In the genomic region with DNA sequence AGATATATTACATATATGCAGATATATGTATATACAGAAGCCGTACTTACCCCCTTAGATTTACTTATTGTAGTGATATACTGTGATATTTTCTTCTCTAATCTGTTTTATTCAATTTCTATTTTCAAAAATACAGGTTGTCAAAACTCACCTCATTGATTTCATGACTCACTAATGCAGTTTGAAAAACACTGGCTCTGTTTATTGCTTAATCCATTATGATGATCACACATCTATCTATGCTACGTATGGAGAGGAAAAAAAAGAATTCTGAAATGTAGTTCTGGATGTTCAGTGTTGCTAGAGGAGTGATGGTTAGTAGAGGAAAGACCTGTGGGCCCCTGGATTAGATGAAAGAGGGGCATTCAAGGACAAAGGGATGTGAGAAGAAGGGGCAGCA, we compare ENCODE assay signal across 29 cellular contexts.
"Had no signal": no experiment of that assay in that cellular context is flagged by ENCODE, and none has a peak within 500 bp of the region (broad histone marks: within the 10 kb centered on the region; RNA-seq: fewer than 3 reads in every experiment).

No MANE protein-coding gene starts in this region.

- H3K4me3 Mint-ChIP-seq: endodermal cell; mesothelial cell of epicardium; naive B cell; natural killer cell treated with Interleukin-12 subunit alpha and Interleukin-12 subunit beta and Interleukin-15 and Interleukin-18, amount 100 ng/mL, for 72 hours; neural crest cell; stimulated activated effector memory CD8-positive, alpha-beta T cell treated with anti-CD3 and anti-CD28 coated beads, Interleukin-12 subunit alpha, Interleukin-12 subunit beta, amount 100 ng/mL, for 72 hours had no signal

- ATAC-seq: heart right ventricle; left ventricle myocardium superior; mucosa of descending colon; natural killer cell treated with Interleukin-12 subunit alpha and Interleukin-12 subunit beta and Interleukin-15 and Interleukin-18, amount 100 ng/mL, for 72 hours; sciatic nerve; stimulated activated effector memory CD8-positive, alpha-beta T cell treated with anti-CD3 and anti-CD28 coated beads, Interleukin-12 subunit alpha, Interleukin-12 subunit beta, amount 100 ng/mL, for 72 hours had no signal

- H3K4me3 ChIP-seq: esophagus squamous epithelium, heart right ventricle, lung, mucosa of descending colon, stomach, thyroid gland, vagina had no signal

- H3K27ac ChIP-seq: esophagus squamous epithelium, heart right ventricle, neutrophil, parathyroid adenoma, stomach, thyroid gland, vagina had no signal

- H3K27me3 Mint-ChIP-seq: naive B cell had no signal

- H3K9me3 ChIP-seq: mucosa of descending colon, neutrophil, thyroid gland, vagina had no signal

- H3K9me3 Mint-ChIP-seq: stimulated activated effector memory CD8-positive, alpha-beta T cell treated with anti-CD3 and anti-CD28 coated beads, Interleukin-12 subunit alpha, Interleukin-12 subunit beta, amount 100 ng/mL, for 72 hours had no signal

- FAIRE-seq: colon, keratinocyte had no signal

- H3K36me3 Mint-ChIP-seq: naive B cell; natural killer cell treated with Interleukin-12 subunit alpha and Interleukin-12 subunit beta and Interleukin-15 and Interleukin-18, amount 100 ng/mL, for 72 hours; stimulated activated effector memory CD8-positive, alpha-beta T cell treated with anti-CD3 and anti-CD28 coated beads, Interleukin-12 subunit alpha, Interleukin-12 subunit beta, amount 100 ng/mL, for 72 hours had no signal

- H3K4me1 Mint-ChIP-seq: endodermal cell; naive B cell; stimulated activated effector memory CD8-positive, alpha-beta T cell treated with anti-CD3 and anti-CD28 coated beads, Interleukin-12 subunit alpha, Interleukin-12 subunit beta, amount 100 ng/mL, for 72 hours had no signal

- H3K4me1 ChIP-seq: esophagus squamous epithelium, parathyroid adenoma, thyroid gland had no signal

- H3K27me3 ChIP-seq: esophagus squamous epithelium, heart right ventricle, neutrophil, stomach, thyroid gland, vagina had no signal

- H3K27ac Mint-ChIP-seq: endodermal cell; mesothelial cell of epicardium; naive B cell; natural killer cell treated with Interleukin-12 subunit alpha and Interleukin-12 subunit beta and Interleukin-15 and Interleukin-18, amount 100 ng/mL, for 72 hours; progenitor cell of endocrine pancreas; stimulated activated effector memory CD8-positive, alpha-beta T cell treated with anti-CD3 and anti-CD28 coated beads, Interleukin-12 subunit alpha, Interleukin-12 subunit beta, amount 100 ng/mL, for 72 hours had no signal

- DNase-seq: effector CD8-positive, alpha-beta T cell; endodermal cell; esophagus squamous epithelium; foreskin melanocyte; glutamatergic neuron; heart right ventricle; hippocampal formation; left ventricle myocardium superior; mesenchymal stem cell; mucosa of descending colon; naive B cell; stimulated activated CD4-positive, alpha-beta T cell treated with anti-CD3 and anti-CD28 coated beads, Interleukin-2, amount 100 ng/mL, for 24 hours; stimulated activated CD4-positive, alpha-beta T cell treated with anti-CD3 and anti-CD28 coated beads, Interleukin-4, amount 100 ng/mL, for 24 hours; stimulated activated naive CD4-positive, alpha-beta T cell treated with Interleukin-2 at 50 U/mL for 16 hours; stomach; thyroid gland; trophoblast cell had no signal

- H3K36me3 ChIP-seq: esophagus squamous epithelium, heart right ventricle, neutrophil, stomach, thyroid gland, vagina had no signal
